8 cellular contexts compared by ENCODE assay signal in the genomic region with DNA sequence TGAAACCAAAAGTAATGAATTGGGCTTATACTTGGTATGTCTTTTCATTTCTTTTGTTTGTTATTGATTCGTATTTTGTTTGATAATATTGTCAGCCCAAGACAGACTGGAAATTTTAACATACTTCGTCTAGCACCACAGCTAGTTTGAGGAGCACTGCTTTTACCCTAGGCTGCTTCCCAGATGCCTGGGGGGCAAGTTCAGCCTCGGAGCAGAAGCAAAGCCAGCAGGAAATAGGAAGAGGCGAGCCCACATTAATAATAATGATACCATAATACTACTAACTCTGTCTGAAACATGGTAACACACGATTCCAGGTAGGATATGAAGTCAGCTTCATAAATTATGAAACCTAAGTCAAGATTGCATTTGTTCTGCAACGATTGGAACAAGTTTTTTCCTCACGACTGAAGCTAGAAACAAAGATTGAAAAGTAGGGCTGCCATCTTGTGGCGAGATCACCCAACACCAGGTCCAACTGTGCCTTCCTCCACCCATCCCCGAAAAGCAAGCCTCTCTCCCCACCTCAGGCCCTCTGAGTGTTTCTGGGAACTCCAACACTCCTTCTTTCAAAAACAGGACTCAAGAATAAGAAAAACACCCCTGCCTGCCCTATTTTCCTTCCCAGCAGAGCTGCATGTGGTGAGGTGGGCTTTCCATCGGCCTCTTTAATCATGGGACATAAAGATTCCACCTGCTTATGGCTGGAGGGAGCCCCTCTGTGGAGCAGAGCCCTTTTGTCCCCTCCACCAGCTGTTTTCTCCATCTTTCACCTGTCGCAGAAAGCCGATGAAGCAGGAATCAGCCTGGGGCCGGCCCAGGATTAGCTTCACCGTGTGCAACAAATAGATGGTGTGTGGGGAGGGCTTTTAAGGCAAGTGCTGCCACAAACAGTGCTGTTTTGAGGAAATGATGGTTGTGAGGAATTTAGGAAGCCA.
DNase-seq lines count a peak whose midpoint lies in the region; ATAC-seq and TF ChIP-seq lines count a peak whose summit lies in the region.

No MANE protein-coding gene starts in this region.

- TF ChIP-seq CTCF in AG04449 (IDR thresholded peaks at IDR 0.05; ENCODE audit: insufficient read depth, low read length, missing control alignments) (peak; percentile 52), foreskin keratinocyte (conservative IDR thresholded peaks at IDR 0.05) (peak; percentile 56), uterus (IDR thresholded peaks at IDR 0.05) (peak; percentile 12 to 37 (median 23)), Caco-2 (IDR thresholded peaks at IDR 0.05; ENCODE audit: insufficient read depth in 1 of 2, low read depth in 1 of 2, low read length in 1 of 2, severe bottlenecking in 1 of 2, unreplicated experiment in 1 of 2) (peak in 1 of 2 experiments; percentile 5)

- H3K36me3 Mint-ChIP-seq in Caco-2 (ENCODE audit: insufficient read depth, unreplicated experiment): no peaks in the 10 kb centered on the region

- CTCF ChIA-PET in AG04449 (lab: Yijun Ruan, JAX) (interaction anchor here (0.6 to 2.3 kb wide), 13 partner anchors 11 to 1306 kb away, joined by 3 to 9 read pairs (median 3); no protein-coding TSS in a partner anchor), Caco-2 (lab: Charles Lee) (no interaction called here)

- H3K4me3 ChIP-seq in AG04449 (ENCODE audit: low read depth, low read length): peak overlapping the region; percentile 25
- H3K4me3 ChIP-seq in uterus: no peak overlapping the region
- no peak overlapping the region for H3K4me3 ChIP-seq in Caco-2 (ENCODE audit: low read depth, low read length)

- H3K27ac ChIP-seq in foreskin keratinocyte: no peak overlapping the region
- no peak overlapping the region for H3K27ac ChIP-seq in uterus

- no peak for TF ChIP-seq POLR2A in uterus (IDR thresholded peaks at IDR 0.05)

- no peak overlapping the region for H3K27ac Mint-ChIP-seq in Caco-2 (ENCODE audit: unreplicated experiment)

- no peaks in the 10 kb centered on the region for H3K4me1 Mint-ChIP-seq in Caco-2 (ENCODE audit: low read depth, unreplicated experiment)

- ATAC-seq in GM21360 (IDR thresholded peaks at IDR 0.05; ENCODE audit: unreplicated experiment): peak; percentile 61
- peak; percentile 69 for ATAC-seq in foreskin keratinocyte

- H3K9me3 ChIP-seq in uterus (no peaks in the 10 kb centered on the region), Caco-2 (no peaks in the 10 kb centered on the region)

- DNase-seq in AG04449 (ENCODE audit: low read depth, low spot score) (no peak), RPMI7951 (ENCODE audit: low read depth) (peak; percentile 46), foreskin keratinocyte (peak in 1 of 2 donors; percentile 28), uterus (peak in 1 of 2 donors; percentile 21), Caco-2 (no peak)
- no peak for DNase-seq in activated CD4-positive, alpha-beta T cell treated with anti-CD3 and anti-CD28 coated beads, Interleukin-2, amount 50 U/mL, for 48 hours
- DNase-seq in activated CD8-positive, alpha-beta memory T cell treated with anti-CD3 and anti-CD28 coated beads, Interleukin-2, amount 50 U/mL, for 48 hours: no peak

- H3K27me3 ChIP-seq in foreskin keratinocyte (no peaks in the 10 kb centered on the region), uterus (no peaks in the 10 kb centered on the region), Caco-2 (replicated peaks; ENCODE audit: control insufficient read depth, insufficient read depth, low read length) (no peaks in the 10 kb centered on the region)

- H3K4me3 Mint-ChIP-seq in Caco-2 (ENCODE audit: unreplicated experiment): no peak overlapping the region

- BruUV-seq in Caco-2 (replicated peaks; lab: Mats Ljungman, UMichigan): no TSS peak

- peaks cover 4% of the 10 kb centered on the region for H3K27me3 Mint-ChIP-seq in Caco-2 (ENCODE audit: insufficient read depth, unreplicated experiment)

- intact Hi-C loops in uterus (cut with DNase I; ENCODE audit: low total_unique reads) (no loop called here), Caco-2 (cut with micrococcal nuclease; ENCODE audit: unreplicated experiment) (loop anchor here (2.0 kb wide), 1 partner anchor 691 kb away; no protein-coding TSS in a partner anchor)

- H3K9me3 Mint-ChIP-seq in Caco-2 (ENCODE audit: unreplicated experiment): no peaks in the 10 kb centered on the region

- H3K4me1 ChIP-seq in foreskin keratinocyte: no peaks in the 10 kb centered on the region
- H3K4me1 ChIP-seq in uterus: no peaks in the 10 kb centered on the region
- H3K4me1 ChIP-seq in Caco-2: no peaks in the 10 kb centered on the region

- H3K36me3 ChIP-seq in uterus (no peaks in the 10 kb centered on the region), Caco-2 (ENCODE audit: control insufficient read depth, insufficient read depth, low read length) (no peaks in the 10 kb centered on the region)

- POLR2A ChIA-PET in AG04449 (lab: Yijun Ruan, JAX) (no interaction called here), Caco-2 (lab: Charles Lee) (no interaction called here)
